8 cellular contexts compared by ENCODE assay signal in the genomic region with DNA sequence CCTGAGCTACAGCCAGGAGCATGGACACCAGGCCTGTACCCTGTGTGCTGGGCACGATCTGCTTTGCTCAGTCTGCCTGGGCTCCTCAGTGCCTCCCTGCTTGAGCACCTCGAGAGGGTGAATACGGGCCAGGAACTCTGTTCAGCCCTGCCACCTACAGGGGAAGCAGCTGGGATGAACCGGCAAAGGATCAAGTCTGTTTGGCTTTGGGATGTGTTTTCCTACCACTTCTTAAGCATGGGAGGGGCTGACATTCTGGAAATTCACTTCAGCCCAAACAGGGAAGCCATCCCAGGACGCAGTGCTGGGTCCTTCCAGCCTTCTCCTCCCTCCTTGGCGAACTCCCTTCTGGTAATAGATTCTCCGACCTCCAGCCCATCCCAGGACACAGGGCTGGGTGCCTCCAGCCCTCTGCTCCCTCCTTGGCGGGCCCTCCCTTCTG. TPM values are rescaled to one million over a fixed set of nuclear protein-coding genes. Genes with fewer than 3 reads are reported as not detected.
DNase-seq lines count a peak whose midpoint lies in the region; ATAC-seq, FAIRE-seq and TF ChIP-seq lines count a peak whose summit lies in the region.

No MANE protein-coding gene starts in this region.

- H3K4me3 ChIP-seq in A673 (ENCODE audit: low read depth, low read length, poor library complexity, severe bottlenecking) (no peak overlapping the region), HFF-Myc (replicated peaks; ENCODE audit: low read depth, low read length) (no peak overlapping the region), right cardiac atrium (ENCODE audit: low read length) (no peak overlapping the region), sigmoid colon (no peak overlapping the region)

- no peak for TF ChIP-seq POLR2A in sigmoid colon (IDR thresholded peaks at IDR 0.05)

- ATAC-seq in right cardiac atrium, result peak; percentile 84 to 87
- ATAC-seq in activated CD4-positive, CD25-positive, alpha-beta regulatory T cell treated with anti-CD3 and anti-CD28 coated beads, Interleukin-2, amount 50 U/mL, for 24 hours, result no peak

- BruUV-seq in A673 (replicated peaks; lab: Mats Ljungman, UMichigan), result no TSS peak

- H3K4me1 ChIP-seq in A673 (ENCODE audit: insufficient read depth, low read length, poor library complexity, severe bottlenecking) (no peaks in the 10 kb centered on the region), right cardiac atrium (ENCODE audit: control insufficient read depth, insufficient read depth, low read length) (peaks cover 14% of the 10 kb centered on the region), sigmoid colon (peaks cover 0 to 56% (median 37%) of the 10 kb centered on the region in 4 donors)

- POLR2A ChIA-PET in A673 (lab: Charles Lee; ENCODE audit: low non-redundant PET), result no interaction called here

- H3K27me3 ChIP-seq in A673 (replicated peaks; ENCODE audit: insufficient read depth, low read depth, low read length, poor library complexity) (no peaks in the 10 kb centered on the region), right cardiac atrium (ENCODE audit: control insufficient read depth, insufficient read depth) (no peaks in the 10 kb centered on the region), sigmoid colon (no peaks in the 10 kb centered on the region)

- no peak for FAIRE-seq in GM19239 (lab: Jason Lieb, UNC)

- intact Hi-C loops in A673 (cut with micrococcal nuclease; ENCODE audit: unreplicated experiment), result no loop called here
- intact Hi-C loops in right cardiac atrium (cut with DNase I), result loop anchor here in 2 of 4 donors (5.0 kb wide), 2 partner anchors 47 to 127 kb away; partner anchors contain the start of gene MAN1C1 (in 2 of the 2)
- intact Hi-C loops in sigmoid colon (cut with DNase I), result loop anchor here (2.0 kb wide), 3 partner anchors 55 to 135 kb away; partner anchors contain the start of gene MAN1C1

- CTCF ChIA-PET in A673 (lab: Charles Lee), result no interaction called here

- peak in 1 of 4 donors; percentile 33 for TF ChIP-seq EP300 in sigmoid colon (IDR thresholded peaks at IDR 0.05)

- H3K36me3 ChIP-seq in A673 (ENCODE audit: insufficient read depth, low read length, poor library complexity, severe bottlenecking) (no peaks in the 10 kb centered on the region), sigmoid colon (no peaks in the 10 kb centered on the region)

- DNase-seq in A673 (ENCODE audit: low spot score), result peak; percentile 25
- peak; percentile 3 for DNase-seq in HFF-Myc (ENCODE audit: extremely low read depth, low read depth)
- DNase-seq in amniotic epithelial cell (ENCODE audit: low read depth), result peak; percentile 45
- peak; percentile 71 to 86 (median 83) for DNase-seq in right cardiac atrium
- DNase-seq in sigmoid colon, result peak; percentile 93
- DNase-seq in occipital lobe (lab: John Stamatoyannopoulos, UW), result no peak
- no peak for DNase-seq in GM19239 (ENCODE audit: insufficient read length, low spot score)

- WGBS in right cardiac atrium, result 24% methylated on average over 8 of the region's 8 CpGs
- WGBS in sigmoid colon, 2 donors, result 29 to 60% methylated on average over 8 of the region's 8 CpGs

- no peak overlapping the region for H3K27ac ChIP-seq in A673 (ENCODE audit: low read depth, low read length, poor library complexity, severe bottlenecking)
- H3K27ac ChIP-seq in right cardiac atrium (ENCODE audit: low read length), result peak overlapping the region; percentile 99
- H3K27ac ChIP-seq in sigmoid colon, result peak overlapping the region; percentile 87 to 94 (median 90)

- peak; percentile 33 for TF ChIP-seq CTCF in A673 (conservative IDR thresholded peaks at IDR 0.05; ENCODE audit: low read depth, low read length)
- TF ChIP-seq CTCF in HFF-Myc (IDR thresholded peaks at IDR 0.05; ENCODE audit: low read depth, low read length, missing control alignments), result peak; percentile 45
- peak; percentile 50 to 68 (median 56) for TF ChIP-seq CTCF in sigmoid colon (IDR thresholded peaks at IDR 0.05)

- no peaks in the 10 kb centered on the region for H3K9me3 ChIP-seq in A673 (ENCODE audit: low read depth, low read length, poor library complexity, severe bottlenecking)
- H3K9me3 ChIP-seq in right cardiac atrium (ENCODE audit: control insufficient read depth, low read length), result no peaks in the 10 kb centered on the region
- H3K9me3 ChIP-seq in sigmoid colon, result no peaks in the 10 kb centered on the region

RNA-seq across cellular contexts. Expression of gene SELENON, which starts 55.8 kb away (rescaled TPM):
- total RNA-seq in A673 (2021), result 50.4 and 61.5 TPM in 2 replicates
- 10 to 100 TPM; 34.7 to 48.2 (median 40.5) TPM for total RNA-seq in right cardiac atrium
- polyA plus RNA-seq in right cardiac atrium, result 26.4 TPM
- total RNA-seq in sigmoid colon, result 10 to 100 TPM; 15.5 to 37.4 (median 19.7) TPM
- 10 to 100 TPM in 1 of 3 donors, 1 to 10 TPM in 2; 4.6 to 28.9 (median 6.6) TPM for polyA plus RNA-seq in sigmoid colon
- total RNA-seq in occipital lobe, result 10.3 TPM

Comparison
In these comparisons a context has a peak if more than half of its experiments do, and no peak if none do; other contexts are left out.
1. DNase-seq: peak in A673 (single experiment), HFF-Myc (single experiment), amniotic epithelial cell (single experiment), right cardiac atrium (3 of 3) and sigmoid colon (single experiment); none in occipital lobe (single experiment) and GM19239 (single experiment).
2. ATAC-seq: peak in right cardiac atrium (2 of 2); none in activated CD4-positive, CD25-positive, alpha-beta regulatory T cell treated with anti-CD3 and anti-CD28 coated beads, Interleukin-2, amount 50 U/mL, for 24 hours (0 of 2).
3. Peak in every context shown above with its lines, with median percentiles within 50 percentile points of each other: CTCF ChIP-seq.